In genomic region chr10:131975796-131976195, GRCh38 we compare ENCODE assay signal across 1 cellular context.
TF ChIP-seq lines count a peak whose summit lies in the region.

No MANE protein-coding gene starts in this region.

TF ChIP-seq in GM23338, 12 proteins besides CTCF, POLR2A, EP300 and RAD21 (continued from another document):
- TF ChIP-seq, protein P1, sequence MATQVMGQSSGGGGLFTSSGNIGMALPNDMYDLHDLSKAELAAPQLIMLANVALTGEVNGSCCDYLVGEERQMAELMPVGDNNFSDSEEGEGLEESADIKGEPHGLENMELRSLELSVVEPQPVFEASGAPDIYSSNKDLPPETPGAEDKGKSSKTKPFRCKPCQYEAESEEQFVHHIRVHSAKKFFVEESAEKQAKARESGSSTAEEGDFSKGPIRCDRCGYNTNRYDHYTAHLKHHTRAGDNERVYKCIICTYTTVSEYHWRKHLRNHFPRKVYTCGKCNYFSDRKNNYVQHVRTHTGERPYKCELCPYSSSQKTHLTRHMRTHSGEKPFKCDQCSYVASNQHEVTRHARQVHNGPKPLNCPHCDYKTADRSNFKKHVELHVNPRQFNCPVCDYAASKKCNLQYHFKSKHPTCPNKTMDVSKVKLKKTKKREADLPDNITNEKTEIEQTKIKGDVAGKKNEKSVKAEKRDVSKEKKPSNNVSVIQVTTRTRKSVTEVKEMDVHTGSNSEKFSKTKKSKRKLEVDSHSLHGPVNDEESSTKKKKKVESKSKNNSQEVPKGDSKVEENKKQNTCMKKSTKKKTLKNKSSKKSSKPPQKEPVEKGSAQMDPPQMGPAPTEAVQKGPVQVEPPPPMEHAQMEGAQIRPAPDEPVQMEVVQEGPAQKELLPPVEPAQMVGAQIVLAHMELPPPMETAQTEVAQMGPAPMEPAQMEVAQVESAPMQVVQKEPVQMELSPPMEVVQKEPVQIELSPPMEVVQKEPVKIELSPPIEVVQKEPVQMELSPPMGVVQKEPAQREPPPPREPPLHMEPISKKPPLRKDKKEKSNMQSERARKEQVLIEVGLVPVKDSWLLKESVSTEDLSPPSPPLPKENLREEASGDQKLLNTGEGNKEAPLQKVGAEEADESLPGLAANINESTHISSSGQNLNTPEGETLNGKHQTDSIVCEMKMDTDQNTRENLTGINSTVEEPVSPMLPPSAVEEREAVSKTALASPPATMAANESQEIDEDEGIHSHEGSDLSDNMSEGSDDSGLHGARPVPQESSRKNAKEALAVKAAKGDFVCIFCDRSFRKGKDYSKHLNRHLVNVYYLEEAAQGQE (IDR thresholded peaks at IDR 0.05; ENCODE audit: unreplicated experiment), result no peak
- no peak for TF ChIP-seq ZNF462 (CRISPR knock-in tag; IDR thresholded peaks at IDR 0.05)
